Comparison of ENCODE assay signal across 31 cellular contexts in genomic region chr4:99633772-99634171, GRCh38. TPM values are rescaled to one million over a fixed set of nuclear protein-coding genes. Genes with fewer than 3 reads are reported as not detected.
DNase-seq lines count a peak whose midpoint lies in the region; ATAC-seq and TF ChIP-seq lines count a peak whose summit lies in the region.
"Had no signal": no experiment of that assay in that cellular context is flagged by ENCODE, and none has a peak within 500 bp of the region (broad histone marks: within the 10 kb centered on the region; RNA-seq: fewer than 3 reads in every experiment).

No MANE protein-coding gene starts in this region.

- peak overlapping the region; percentile 46; the same call in 1 of the 2 replicates for H3K27ac ChIP-seq in RWPE1
- H3K27ac ChIP-seq: lower lobe of right lung, tibial nerve had no signal

- peaks cover 37% of the 10 kb centered on the region for H3K4me1 Mint-ChIP-seq in progenitor cell of endocrine pancreas (ENCODE audit: low read depth)
- H3K4me1 Mint-ChIP-seq: CD14-positive monocyte had no signal

- no peak overlapping the region for H3K4me3 Mint-ChIP-seq in progenitor cell of endocrine pancreas (ENCODE audit: low read depth)
- H3K4me3 Mint-ChIP-seq: activated CD4-positive, alpha-beta T cell treated with anti-CD3 and anti-CD28 coated beads for 36 hours; activated naive CD8-positive, alpha-beta T cell treated with anti-CD3 and anti-CD28 coated beads, Interleukin-2, amount 10 ng/mL, durations not matched to agents 7 days and 5 days; CD14-positive monocyte; GM23338; natural killer cell treated with Interleukin-12 subunit alpha and Interleukin-12 subunit beta and Interleukin-15 and Interleukin-18, amount 100 ng/mL, for 72 hours had no signal

- POLR2A ChIA-PET in RWPE1 (lab: Yijun Ruan, JAX; ENCODE audit: low non-redundant PET): no interaction called here

- peaks cover 1% of the 10 kb centered on the region for H3K36me3 Mint-ChIP-seq in progenitor cell of endocrine pancreas (ENCODE audit: insufficient read depth)
- H3K36me3 Mint-ChIP-seq: activated naive CD8-positive, alpha-beta T cell treated with anti-CD3 and anti-CD28 coated beads, Interleukin-2, amount 10 ng/mL, durations not matched to agents 7 days and 5 days; CD14-positive monocyte; natural killer cell treated with Interleukin-12 subunit alpha and Interleukin-12 subunit beta and Interleukin-15 and Interleukin-18, amount 100 ng/mL, for 72 hours had no signal

- no peak for ATAC-seq in HG02678 (IDR thresholded peaks at IDR 0.05; ENCODE audit: unreplicated experiment)
- ATAC-seq: activated CD4-positive, alpha-beta T cell treated with anti-CD3 and anti-CD28 coated beads for 36 hours; GM23338; lower lobe of right lung; mucosa of descending colon; natural killer cell treated with Interleukin-12 subunit alpha and Interleukin-12 subunit beta and Interleukin-15 and Interleukin-18, amount 100 ng/mL, for 72 hours; PC-3 had no signal

- CTCF ChIA-PET in RWPE1 (lab: Yijun Ruan, JAX): no interaction called here

- H3K27ac Mint-ChIP-seq in progenitor cell of endocrine pancreas: no peak overlapping the region
- H3K27ac Mint-ChIP-seq: activated CD4-positive, alpha-beta T cell treated with anti-CD3 and anti-CD28 coated beads for 36 hours; activated naive CD8-positive, alpha-beta T cell treated with anti-CD3 and anti-CD28 coated beads, Interleukin-2, amount 10 ng/mL, durations not matched to agents 7 days and 5 days; CD14-positive monocyte; GM23338; natural killer cell treated with Interleukin-12 subunit alpha and Interleukin-12 subunit beta and Interleukin-15 and Interleukin-18, amount 100 ng/mL, for 72 hours had no signal

- H3K9me3 Mint-ChIP-seq in progenitor cell of endocrine pancreas (ENCODE audit: low read depth): no peaks in the 10 kb centered on the region
- H3K9me3 Mint-ChIP-seq: activated naive CD8-positive, alpha-beta T cell treated with anti-CD3 and anti-CD28 coated beads, Interleukin-2, amount 10 ng/mL, durations not matched to agents 7 days and 5 days; CD14-positive monocyte; GM23338; natural killer cell treated with Interleukin-12 subunit alpha and Interleukin-12 subunit beta and Interleukin-15 and Interleukin-18, amount 100 ng/mL, for 72 hours had no signal

- H3K27me3 Mint-ChIP-seq in progenitor cell of endocrine pancreas: no peaks in the 10 kb centered on the region

- DNase-seq in NCI-H1417 (lab: John Stamatoyannopoulos, UW): peak in 2 of 3 experiments; percentile 30 to 68
- DNase-seq in NCI-H1417 treated with DMSO at 0.1 percent for 48 hours (lab: John Stamatoyannopoulos, UW): no peak
- peak; percentile 69 for DNase-seq in NCI-H1105 treated with DMSO at 0.1 percent for 48 hours (lab: John Stamatoyannopoulos, UW)
- DNase-seq in RWPE1 (ENCODE audit: low spot score): peak; percentile 39
- peak; percentile 72 for DNase-seq in islet precursor cell
- no peak for DNase-seq in globus pallidus (ENCODE audit: low spot score)
- DNase-seq in progenitor cell of endocrine pancreas (ENCODE audit: low spot score, unreplicated experiment): no peak
- DNase-seq: 8988T; activated CD4-positive, alpha-beta T cell treated with anti-CD3 and anti-CD28 coated beads for 36 hours; activated effector memory CD4-positive, alpha-beta T cell treated with anti-CD3 and anti-CD28 coated beads, Interleukin-2, amount 50 U/mL, for 16 hours; activated naive CD8-positive, alpha-beta T cell treated with anti-CD3 and anti-CD28 coated beads, Interleukin-2, amount 10 ng/mL, durations not matched to agents 7 days and 5 days; activated T-cell treated with anti-CD3 and anti-CD28 coated beads, Interleukin-2, amount 50 U/mL, for 1 hour; dermis blood vessel endothelial cell; EL; lower lobe of right lung; MM.1S; mucosa of descending colon; NCI-H1694 treated with DMSO at 0.1 percent for 48 hours; NCI-H510A; PC-3; retina; Right ventricle myocardium superior; stimulated activated CD4-positive, alpha-beta T cell treated with anti-CD3 and anti-CD28 coated beads, Interleukin-2, amount 100 ng/mL, for 24 hours had no signal

- no peak for TF ChIP-seq CTCF in RWPE1 (conservative IDR thresholded peaks at IDR 0.05; ENCODE audit: low read depth)
- TF ChIP-seq CTCF in progenitor cell of endocrine pancreas (IDR thresholded peaks at IDR 0.05; ENCODE audit: unreplicated experiment): no peak

RNA-seq across cellular contexts. Expression of gene C4orf54, which starts 23.9 kb away (rescaled TPM):
- not detected in 2 replicates for total RNA-seq in progenitor cell of endocrine pancreas
- total RNA-seq: activated CD4-positive, alpha-beta T cell treated with anti-CD3 and anti-CD28 coated beads for 36 hours; activated CD8-positive, alpha-beta memory T cell treated with anti-CD3 and anti-CD28 coated beads for 36 hours; activated naive CD8-positive, alpha-beta T cell treated with anti-CD3 and anti-CD28 coated beads, Interleukin-2, amount 10 ng/mL, durations not matched to agents 7 days and 5 days; GM23338; lower lobe of right lung; natural killer cell treated with Interleukin-12 subunit alpha and Interleukin-12 subunit beta and Interleukin-15 and Interleukin-18, amount 100 ng/mL, for 72 hours; omental fat pad; T-helper 2 cell treated with Interferon-gamma antibody and Interleukin-4, amounts not matched to agents 100 ng/mL and 5 ng/mL, for 36 hours; tibial nerve had no signal

RNA-seq across cellular contexts. Expression of gene MTTP, which starts 59.1 kb away (rescaled TPM):
- 45.1 and 54.9 TPM in 2 replicates for total RNA-seq in progenitor cell of endocrine pancreas
- total RNA-seq: activated CD8-positive, alpha-beta memory T cell treated with anti-CD3 and anti-CD28 coated beads for 36 hours; dermis blood vessel endothelial cell; omental fat pad; T-helper 2 cell treated with Interferon-gamma antibody and Interleukin-4, amounts not matched to agents 100 ng/mL and 5 ng/mL, for 36 hours had no signal

Comparison
In these comparisons a context has a peak if more than half of its experiments do, and no peak if none do; other contexts are left out.
1. DNase-seq: peak in NCI-H1417 (2 of 3), NCI-H1105 treated with DMSO at 0.1 percent for 48 hours (single experiment), RWPE1 (single experiment) and islet precursor cell (single experiment); none in NCI-H1417 treated with DMSO at 0.1 percent for 48 hours (single experiment), globus pallidus (single experiment) and progenitor cell of endocrine pancreas (single experiment).